Comparison of ENCODE assay signal across 10 cellular contexts in genomic region chr9:129839324-129840023, GRCh38. TPM values are rescaled to one million over a fixed set of nuclear protein-coding genes. Genes with fewer than 3 reads are reported as not detected.
DNase-seq lines count a peak whose midpoint lies in the region; ATAC-seq and TF ChIP-seq lines count a peak whose summit lies in the region.
"Had no signal": no experiment of that assay in that cellular context is flagged by ENCODE, and none has a peak within 500 bp of the region (broad histone marks: within the 10 kb centered on the region; RNA-seq: fewer than 3 reads in every experiment).

No MANE protein-coding gene starts in this region.

- no peak overlapping the region for H2BK5ac ChIP-seq in neuronal stem cell (ENCODE audit: low read length)

- H3F3A ChIP-seq in SK-N-SH (replicated peaks; ENCODE audit: insufficient read depth) = peaks cover 20% of the 10 kb centered on the region

- H3K9ac ChIP-seq in SK-N-SH (no peak overlapping the region), neuronal stem cell (ENCODE audit: low read depth, low read length, poor library complexity) (no peak overlapping the region)

- no peak overlapping the region for H2BK120ac ChIP-seq in neuronal stem cell (ENCODE audit: low read depth, low read length)

- ATAC-seq in SK-N-SH treated with all-trans-retinoic acid at 6 μM for 48 hours = no peak
- ATAC-seq in activated T-helper 17 cell treated with anti-CD3 and anti-CD28 coated beads, Interleukin-2, amount 50 U/mL, for 72 hours (replicated peaks) = no peak
- ATAC-seq in GM18517 (IDR thresholded peaks at IDR 0.05; ENCODE audit: unreplicated experiment) = no peak
- ATAC-seq: sciatic nerve had no signal

- H3K9me3 ChIP-seq in SK-N-SH (no peaks in the 10 kb centered on the region), neuronal stem cell (replicated peaks in 1 of 2; ENCODE audit: control insufficient read depth in 2 of 2, insufficient read depth in 1 of 2, low read depth in 1 of 2, low read length in 2 of 2) (no peaks in the 10 kb centered on the region)

- H3K79me1 ChIP-seq in neuronal stem cell (ENCODE audit: low read depth, low read length) = peaks cover 6% of the 10 kb centered on the region

- peak overlapping the region; percentile 92 for H3K27ac Mint-ChIP-seq in activated T-helper 17 cell treated with anti-CD3 and anti-CD28 coated beads, Interleukin-2, amount 50 U/mL, for 72 hours

- TF ChIP-seq CTCF in SK-N-SH (IDR thresholded peaks at IDR 0.05) = no peak

- no peak overlapping the region for H3K4ac ChIP-seq in neuronal stem cell (ENCODE audit: low read length)

- H4K91ac ChIP-seq in neuronal stem cell (ENCODE audit: low read depth, low read length, poor library complexity) = no peak overlapping the region

- WGBS in SK-N-SH (ENCODE audit: low lambda C conversion rate) = 82% methylated on average over 9 of the region's 10 CpGs
- WGBS in neuronal stem cell (ENCODE audit: extremely low coverage in 2 of 2, insufficient read length in 2 of 2, insufficient replicate concordance in 1 of 2), 2 donors = no CpG with 5 or more reads among the region's 10 CpGs

- H3K4me2 ChIP-seq in SK-N-SH (peak overlapping the region; percentile 58; the same call in 1 of the 2 replicates), neuronal stem cell (ENCODE audit: insufficient read depth, low read length, poor library complexity, severe bottlenecking) (no peak overlapping the region)

- TF ChIP-seq RAD21 in SK-N-SH (IDR thresholded peaks at IDR 0.05; ENCODE audit: low read length) = no peak

- H3K9me3 Mint-ChIP-seq in activated T-helper 17 cell treated with anti-CD3 and anti-CD28 coated beads, Interleukin-2, amount 50 U/mL, for 72 hours = no peaks in the 10 kb centered on the region

- H3K14ac ChIP-seq in neuronal stem cell (ENCODE audit: low read length) = no peak overlapping the region

- TF ChIP-seq EP300 in SK-N-SH (IDR thresholded peaks at IDR 0.05; ENCODE audit: borderline replicate concordance in 1 of 2, low read depth in 1 of 2, low read length in 1 of 2) = no peak

- H2AFZ ChIP-seq in SK-N-SH (ENCODE audit: low read depth) (no peak overlapping the region), neuronal stem cell (ENCODE audit: low read length) (no peak overlapping the region)

- no peak overlapping the region for H4K8ac ChIP-seq in neuronal stem cell (ENCODE audit: low read depth, low read length)

- POLR2A ChIA-PET in SK-N-SH (lab: Yijun Ruan, JAX) = interaction anchor here (0.6 kb wide), 1 partner anchor 1113 kb away, joined by 5 read pairs; no protein-coding TSS in a partner anchor

- no peak overlapping the region for H2BK15ac ChIP-seq in neuronal stem cell (ENCODE audit: low read length)

- peak overlapping the region; percentile 52 for H3K23ac ChIP-seq in neuronal stem cell (ENCODE audit: low read depth, low read length, poor library complexity)

- H3K4me1 Mint-ChIP-seq in activated T-helper 17 cell treated with anti-CD3 and anti-CD28 coated beads, Interleukin-2, amount 50 U/mL, for 72 hours = peaks cover 32% of the 10 kb centered on the region

- H3K4me1 ChIP-seq in SK-N-SH (ENCODE audit: control insufficient read depth in 1 of 2, insufficient read depth in 2 of 2, low read depth in 1 of 2, low read length in 1 of 2) (peaks cover 14 to 36% of the 10 kb centered on the region in 2 experiments), neuronal stem cell (ENCODE audit: control insufficient read depth in 2 of 2, insufficient read depth in 1 of 2, low read depth in 1 of 2, low read length in 2 of 2) (peaks cover 4 to 12% of the 10 kb centered on the region in 2 donors)

- no peaks in the 10 kb centered on the region for H3K9me2 ChIP-seq in SK-N-SH

- CTCF ChIA-PET in SK-N-SH (lab: Yijun Ruan, JAX) = interaction anchor here (0.9 to 1.3 kb wide), 2 partner anchors 46 to 201 kb away, joined by 3 to 5 read pairs; no protein-coding TSS in a partner anchor

- H4K20me1 ChIP-seq in SK-N-SH (ENCODE audit: insufficient read depth) = no peaks in the 10 kb centered on the region

- H3K36me3 ChIP-seq in SK-N-SH (replicated peaks in 1 of 2; ENCODE audit: control insufficient read depth in 1 of 2, insufficient read depth in 2 of 2, low read length in 1 of 2) (no peaks in the 10 kb centered on the region), neuronal stem cell (replicated peaks in 1 of 2; ENCODE audit: control insufficient read depth in 2 of 2, insufficient read depth in 2 of 2, low read length in 2 of 2) (peaks cover 2 to 8% of the 10 kb centered on the region in 2 donors)

- DNase-seq in SK-N-SH (no peak), EH (ENCODE audit: low read depth) (peak; percentile 10), neuronal stem cell (ENCODE audit: low spot score) (no peak), HK-2 (ENCODE audit: unreplicated experiment) (no peak), KG1 (lab: John Stamatoyannopoulos, UW) (no peak)
- DNase-seq: GF-D8 had no signal

- H3K4me3 ChIP-seq in SK-N-SH (ENCODE audit: low read depth in 2 of 2, low read length in 1 of 2) = no peak overlapping the region
- H3K4me3 ChIP-seq in neuronal stem cell (ENCODE audit: low read length in 2 of 2) = peak overlapping the region in 1 of 2 donors; percentile 61

- H3K4me3 Mint-ChIP-seq in activated T-helper 17 cell treated with anti-CD3 and anti-CD28 coated beads, Interleukin-2, amount 50 U/mL, for 72 hours = peak overlapping the region; percentile 96

- peaks cover 41% of the 10 kb centered on the region for H3K36me3 Mint-ChIP-seq in activated T-helper 17 cell treated with anti-CD3 and anti-CD28 coated beads, Interleukin-2, amount 50 U/mL, for 72 hours (ENCODE audit: low read depth)

- H3K27me3 Mint-ChIP-seq in activated T-helper 17 cell treated with anti-CD3 and anti-CD28 coated beads, Interleukin-2, amount 50 U/mL, for 72 hours = no peaks in the 10 kb centered on the region

- H3K27me3 ChIP-seq in SK-N-SH (ENCODE audit: insufficient read depth) (no peaks in the 10 kb centered on the region), neuronal stem cell (ENCODE audit: control insufficient read depth in 3 of 3, insufficient read depth in 3 of 3, low read depth in 1 of 3, low read length in 3 of 3) (no peaks in the 10 kb centered on the region)

- H3K27ac ChIP-seq in SK-N-SH (ENCODE audit: low read depth in 2 of 2, low read length in 1 of 2) (peak overlapping the region in 1 of 2 experiments; percentile 61; a peak in 2 of 4 replicates), neuronal stem cell (replicated peaks; ENCODE audit: low read length) (no peak overlapping the region)

- H2AK5ac ChIP-seq in neuronal stem cell (ENCODE audit: low read depth, low read length) = no peak overlapping the region

- H2BK12ac ChIP-seq in neuronal stem cell (ENCODE audit: low read length) = no peak overlapping the region

- peaks cover 22% of the 10 kb centered on the region for H3K79me2 ChIP-seq in SK-N-SH (ENCODE audit: insufficient read depth)

- no peak overlapping the region for H3K18ac ChIP-seq in neuronal stem cell (ENCODE audit: low read length)

TF ChIP-seq in SK-N-SH, 30 proteins besides CTCF, POLR2A, EP300 and RAD21 (continues in another document):
- TF ChIP-seq FOXJ3 (CRISPR knock-in tag; IDR thresholded peaks at IDR 0.05) (no peak), MAX (IDR thresholded peaks at IDR 0.05; ENCODE audit: low read depth) (no peak), RCOR1 (IDR thresholded peaks at IDR 0.05; ENCODE audit: low read length) (no peak), FOXM1 (IDR thresholded peaks at IDR 0.05; ENCODE audit: low read depth) (no peak), NFIC (IDR thresholded peaks at IDR 0.05; ENCODE audit: borderline replicate concordance) (no peak), RXRA (IDR thresholded peaks at IDR 0.05; ENCODE audit: borderline replicate concordance, low read depth) (no peak), ELF1 (IDR thresholded peaks at IDR 0.05) (no peak)

TF ChIP-seq in SK-N-SH treated with all-trans-retinoic acid at 6 μM for 48 hours, 23 proteins besides CTCF, POLR2A, EP300 and RAD21 (continues in another document):
- no peak for TF ChIP-seq TOX (CRISPR knock-in tag; IDR thresholded peaks at IDR 0.05; ENCODE audit: borderline replicate concordance)
- no peak for TF ChIP-seq ZNF8 (CRISPR knock-in tag; IDR thresholded peaks at IDR 0.05)
- no peak for TF ChIP-seq SNAI2 (CRISPR knock-in tag; IDR thresholded peaks at IDR 0.05)
- no peak for TF ChIP-seq ESRRG (CRISPR knock-in tag; IDR thresholded peaks at IDR 0.05)

RNA-seq across cellular contexts. Expression of gene USP20, which starts 4.2 kb away (rescaled TPM):
- polyA plus RNA-seq in SK-N-SH (2012; rRNA removed) = 17.7 and 22.5 TPM in 2 replicates
- polyA plus RNA-seq in SK-N-SH (2012; cell fraction: cytosol; rRNA removed) = 5.7 and 9.7 TPM in 2 replicates
- 74.9 and 88.3 TPM in 2 replicates for polyA plus RNA-seq in SK-N-SH (2012; cell fraction: nucleus; rRNA removed)
- 10 to 100 TPM; 50.1 to 52.5 TPM for total RNA-seq in activated T-helper 17 cell treated with anti-CD3 and anti-CD28 coated beads, Interleukin-2, amount 50 U/mL, for 72 hours
- 11.8 TPM for polyA plus RNA-seq in neuronal stem cell (2013, experiment 1 of 2)
- 10.9 TPM for polyA plus RNA-seq in neuronal stem cell (2013, experiment 2 of 2)

RNA-seq across cellular contexts. Expression of gene C9orf78, which starts 4.4 kb away (rescaled TPM):
- polyA plus RNA-seq in SK-N-SH (2012; rRNA removed) = 59.2 and 70.8 TPM in 2 replicates
- 95.1 and 121 TPM in 2 replicates for polyA plus RNA-seq in SK-N-SH (2012; cell fraction: cytosol; rRNA removed)
- polyA plus RNA-seq in SK-N-SH (2012; cell fraction: nucleus; rRNA removed) = 9.8 and 19.0 TPM in 2 replicates
- 10 to 100 TPM; 23.4 to 73.3 TPM for total RNA-seq in activated T-helper 17 cell treated with anti-CD3 and anti-CD28 coated beads, Interleukin-2, amount 50 U/mL, for 72 hours
- polyA plus RNA-seq in neuronal stem cell (2013, experiment 1 of 2) = 37.6 TPM
- 36.0 TPM for polyA plus RNA-seq in neuronal stem cell (2013, experiment 2 of 2)

RNA-seq across cellular contexts. Expression of gene TOR1A, which starts 15.5 kb away (rescaled TPM):
- polyA plus RNA-seq in SK-N-SH (2012; rRNA removed) = 85.3 and 120 TPM in 2 replicates
- polyA plus RNA-seq in SK-N-SH (2012; cell fraction: cytosol; rRNA removed) = 96.1 and 107 TPM in 2 replicates
- 41.4 and 53.5 TPM in 2 replicates for polyA plus RNA-seq in SK-N-SH (2012; cell fraction: nucleus; rRNA removed)
- 10 to 100 TPM; 27.3 to 51.7 TPM for total RNA-seq in activated T-helper 17 cell treated with anti-CD3 and anti-CD28 coated beads, Interleukin-2, amount 50 U/mL, for 72 hours
- polyA plus RNA-seq in neuronal stem cell (2013, experiment 1 of 2) = 28.2 TPM
- 27.2 TPM for polyA plus RNA-seq in neuronal stem cell (2013, experiment 2 of 2)

RNA-seq across cellular contexts. Expression of gene TOR1B, which starts 36.5 kb away (rescaled TPM):
- polyA plus RNA-seq in SK-N-SH (2012; rRNA removed) = 37.4 and 50.2 TPM in 2 replicates
- polyA plus RNA-seq in SK-N-SH (2012; cell fraction: cytosol; rRNA removed) = 38.1 and 42.5 TPM in 2 replicates
- polyA plus RNA-seq in SK-N-SH (2012; cell fraction: nucleus; rRNA removed) = 42.4 and 57.4 TPM in 2 replicates
- total RNA-seq in activated T-helper 17 cell treated with anti-CD3 and anti-CD28 coated beads, Interleukin-2, amount 50 U/mL, for 72 hours = 10 to 100 TPM; 22.0 to 26.6 TPM
- 7.8 TPM for polyA plus RNA-seq in neuronal stem cell (2013, experiment 1 of 2)
- 9.0 TPM for polyA plus RNA-seq in neuronal stem cell (2013, experiment 2 of 2)
